ENCODE assay signal across 8 cellular contexts in genomic region chr13:50387124-50387581, GRCh38.
A peak's percentile ranks its signal among the peaks of the same experiment; 100 is the strongest.
DNase-seq lines count a peak whose midpoint lies in the region; ATAC-seq and TF ChIP-seq lines count a peak whose summit lies in the region.

No MANE protein-coding gene starts in this region.

- H3K4me1 ChIP-seq in endocrine pancreas (ENCODE audit: control insufficient read depth, insufficient read depth, low read length) = peaks cover 12% of the 10 kb centered on the region
- H3K4me1 ChIP-seq in mucosa of descending colon (ENCODE audit: low read depth) = peaks cover 5% of the 10 kb centered on the region

- no peaks in the 10 kb centered on the region for H3K36me3 Mint-ChIP-seq in type B pancreatic cell

- intact Hi-C loops in mucosa of descending colon (cut with DNase I, micrococcal nuclease) = no loop called here

- H3K9ac ChIP-seq in endocrine pancreas (ENCODE audit: control insufficient read depth, insufficient read depth, low read length) = peak overlapping the region; percentile 84

- ATAC-seq in mucosa of descending colon (peak; percentile 80), HG02870 (IDR thresholded peaks at IDR 0.05; ENCODE audit: unreplicated experiment) (no peak)

- H3K36me3 ChIP-seq in endocrine pancreas (ENCODE audit: control insufficient read depth, insufficient read depth, low read length) (peaks cover 3% of the 10 kb centered on the region), mucosa of descending colon (ENCODE audit: low read depth) (no peaks in the 10 kb centered on the region)

- H3K4me3 ChIP-seq in LNCaP clone FGC (ENCODE audit: low read depth, low read length) (no peak overlapping the region), endocrine pancreas (ENCODE audit: control insufficient read depth, insufficient read depth, low read length) (peak overlapping the region; percentile 70), mucosa of descending colon (no peak overlapping the region)

- no peaks in the 10 kb centered on the region for H3K27me3 ChIP-seq in endocrine pancreas (ENCODE audit: control insufficient read depth, insufficient read depth, low read length)

- peak overlapping the region; percentile 71 for H3K27ac Mint-ChIP-seq in type B pancreatic cell

- DNase-seq in COLO668 (lab: John Stamatoyannopoulos, UW; ENCODE audit: unreplicated experiment) (peak; percentile 77), LNCaP clone FGC (ENCODE audit: low read depth) (no peak), SW480 (ENCODE audit: low spot score) (peak; percentile 46), mucosa of descending colon (peak; percentile 53 to 64 (median 56)), type B pancreatic cell (ENCODE audit: extremely low spot score, unreplicated experiment) (no peak), GM19238 (ENCODE audit: insufficient read length, low spot score) (no peak)

- no peaks in the 10 kb centered on the region for H3K9me3 ChIP-seq in endocrine pancreas (ENCODE audit: control insufficient read depth, low read length)
- no peaks in the 10 kb centered on the region for H3K9me3 ChIP-seq in mucosa of descending colon

- TF ChIP-seq CTCF in LNCaP clone FGC (IDR thresholded peaks at IDR 0.05; ENCODE audit: control insufficient read depth, extremely low read depth, insufficient read depth) (peak; percentile 12; the same call in 1 of the 2 replicates), mucosa of descending colon (IDR thresholded peaks at IDR 0.05) (no peak), type B pancreatic cell (conservative IDR thresholded peaks at IDR 0.05) (peak; percentile 51)

- no peaks in the 10 kb centered on the region for H3K9me3 Mint-ChIP-seq in type B pancreatic cell

- H3K4me3 Mint-ChIP-seq in type B pancreatic cell = peak overlapping the region; percentile 70

- H3K4me1 Mint-ChIP-seq in type B pancreatic cell (ENCODE audit: unreplicated experiment) = peaks cover 23% of the 10 kb centered on the region

- H3K27me3 Mint-ChIP-seq in type B pancreatic cell = no peaks in the 10 kb centered on the region

Comparison
In these comparisons a context has a peak if more than half of its experiments do, and no peak if none do; other contexts are left out.
1. DNase-seq: peak in COLO668 (single experiment), SW480 (single experiment) and mucosa of descending colon (3 of 3); none in LNCaP clone FGC (single experiment), type B pancreatic cell (single experiment) and GM19238 (single experiment).